9 cellular contexts compared by ENCODE assay signal in the genomic region with DNA sequence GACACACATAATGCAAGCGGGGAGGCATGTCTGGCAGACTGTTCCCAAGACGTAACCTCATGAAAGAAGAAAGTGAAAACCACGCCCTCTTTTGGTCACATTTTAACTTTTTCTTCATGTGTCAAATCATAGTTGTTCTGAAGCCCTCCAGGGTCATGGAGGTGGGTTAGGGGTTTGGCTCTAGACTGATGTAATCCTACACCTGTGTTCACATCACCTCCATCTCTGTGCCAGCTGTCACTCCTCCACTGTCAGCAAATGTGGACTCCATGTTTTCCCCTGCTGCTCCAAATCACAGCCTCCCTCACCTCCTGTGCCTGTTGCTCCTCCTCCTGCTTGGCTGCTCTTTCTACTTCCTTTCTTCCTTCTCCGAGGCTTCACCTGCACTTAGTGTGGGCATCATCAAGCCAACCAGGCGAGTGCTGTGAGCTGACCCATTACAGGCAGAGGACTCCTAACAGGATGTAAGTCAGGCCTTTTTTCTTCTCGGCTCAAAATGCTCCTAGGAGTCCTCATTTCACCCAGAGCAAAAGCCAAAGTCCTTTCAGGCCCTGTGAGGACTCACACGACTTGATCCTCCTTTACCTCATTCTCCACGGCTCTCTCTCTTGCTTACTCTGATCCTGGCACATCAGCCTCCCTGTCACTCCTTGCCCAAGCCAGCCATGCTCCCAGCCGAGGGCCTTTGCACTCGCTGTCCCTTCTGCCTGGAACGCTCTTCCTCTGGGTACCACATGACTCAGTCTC.
A peak's percentile ranks its signal among the peaks of the same experiment; 100 is the strongest.
DNase-seq lines count a peak whose midpoint lies in the region; ATAC-seq and TF ChIP-seq lines count a peak whose summit lies in the region.
"Had no signal": no experiment of that assay in that cellular context is flagged by ENCODE, and none has a peak within 500 bp of the region (broad histone marks: within the 10 kb centered on the region; RNA-seq: fewer than 3 reads in every experiment).

No MANE protein-coding gene starts in this region.

- H3K79me2 ChIP-seq in neural progenitor cell (ENCODE audit: low read depth) = no peaks in the 10 kb centered on the region

- no peaks in the 10 kb centered on the region for H3K9me3 ChIP-seq in neural progenitor cell (ENCODE audit: low read depth)
- no peaks in the 10 kb centered on the region for H3K9me3 ChIP-seq in esophagus squamous epithelium

- DNase-seq in NCI-H2196 (lab: John Stamatoyannopoulos, UW; ENCODE audit: unreplicated experiment) (peak; percentile 23), NCI-H2196 treated with DMSO at 0.1 percent for 48 hours (lab: John Stamatoyannopoulos, UW; ENCODE audit: unreplicated experiment) (no peak), WTC11 (ENCODE audit: low spot score) (no peak), neural progenitor cell (ENCODE audit: low spot score) (peak; percentile 39), esophagus squamous epithelium (lab: John Stamatoyannopoulos, UW) (no peak), GF-D8 (lab: John Stamatoyannopoulos, UW) (no peak)

- no peak overlapping the region for H3K9ac ChIP-seq in neural progenitor cell

- H3K4me3 Mint-ChIP-seq in WTC11 = no peak overlapping the region
- no peak overlapping the region for H3K4me3 Mint-ChIP-seq in neural progenitor cell
- H3K4me3 Mint-ChIP-seq: central memory CD8-positive, alpha-beta T cell had no signal

- WGBS in esophagus squamous epithelium, 2 donors = 72 to 73% methylated on average over 10 to 11 of the region's 11 CpGs

- no peak overlapping the region for H3K27ac ChIP-seq in neural progenitor cell
- H3K27ac ChIP-seq in esophagus squamous epithelium = no peak overlapping the region

- CTCF ChIA-PET in WTC11 (lab: Charles Lee) = interaction anchor here (1.2 kb wide), 1 partner anchor 430 kb away, joined by 3 read pairs; no protein-coding TSS in a partner anchor

- no peak overlapping the region for H3K4me2 ChIP-seq in neural progenitor cell

- H3K36me3 Mint-ChIP-seq in WTC11 = no peaks in the 10 kb centered on the region
- H3K36me3 Mint-ChIP-seq in neural progenitor cell = no peaks in the 10 kb centered on the region

- H4K20me1 ChIP-seq in neural progenitor cell (ENCODE audit: low read depth) = no peaks in the 10 kb centered on the region

- H3K4me1 Mint-ChIP-seq in WTC11 (peaks cover 6% of the 10 kb centered on the region), neural progenitor cell (no peaks in the 10 kb centered on the region)

- no peak for TF ChIP-seq POLR2A in esophagus squamous epithelium (IDR thresholded peaks at IDR 0.05)

- H3K4me3 ChIP-seq in neural progenitor cell (no peak overlapping the region), esophagus squamous epithelium (no peak overlapping the region)

- H3K27me3 ChIP-seq in neural progenitor cell (no peaks in the 10 kb centered on the region), esophagus squamous epithelium (no peaks in the 10 kb centered on the region)

- POLR2A ChIA-PET in WTC11 (lab: Charles Lee) = no interaction called here

- TF ChIP-seq CTCF in WTC11 (IDR thresholded peaks at IDR 0.05) = no peak
- peak; percentile 37 for TF ChIP-seq CTCF in neural progenitor cell (IDR thresholded peaks at IDR 0.05)
- TF ChIP-seq CTCF in esophagus squamous epithelium (IDR thresholded peaks at IDR 0.05) = no peak

- H3F3A ChIP-seq in neural progenitor cell (ENCODE audit: low read depth) = no peaks in the 10 kb centered on the region

- ATAC-seq in HG03432 (IDR thresholded peaks at IDR 0.05; ENCODE audit: unreplicated experiment) = peak; percentile 72
- peak; percentile 82 for ATAC-seq in WTC11
- ATAC-seq in GM18519 (IDR thresholded peaks at IDR 0.05; ENCODE audit: low FRiP score, unreplicated experiment) = no peak

- intact Hi-C loops in esophagus squamous epithelium (cut with DNase I) = no loop called here

- H3K9me3 Mint-ChIP-seq in WTC11 = peaks cover 10% of the 10 kb centered on the region
- no peaks in the 10 kb centered on the region for H3K9me3 Mint-ChIP-seq in neural progenitor cell
- H3K9me3 Mint-ChIP-seq: central memory CD8-positive, alpha-beta T cell had no signal

- peak overlapping the region; percentile 55 for H2AFZ ChIP-seq in neural progenitor cell (replicated peaks)

- H3K27me3 Mint-ChIP-seq in WTC11 (ENCODE audit: low read depth) (no peaks in the 10 kb centered on the region), neural progenitor cell (ENCODE audit: insufficient read depth, low read depth) (peaks cover 2% of the 10 kb centered on the region)

- no peaks in the 10 kb centered on the region for H3K4me1 ChIP-seq in neural progenitor cell
- no peaks in the 10 kb centered on the region for H3K4me1 ChIP-seq in esophagus squamous epithelium

- no peak overlapping the region for H3K27ac Mint-ChIP-seq in WTC11
- H3K27ac Mint-ChIP-seq in neural progenitor cell = no peak overlapping the region

- H3K36me3 ChIP-seq in neural progenitor cell = no peaks in the 10 kb centered on the region
- no peaks in the 10 kb centered on the region for H3K36me3 ChIP-seq in esophagus squamous epithelium

TF ChIP-seq in WTC11, 78 proteins besides CTCF, POLR2A, EP300 and RAD21:
- no peak for TF ChIP-seq TEAD1 (CRISPR knock-in tag; IDR thresholded peaks at IDR 0.05)
- TF ChIP-seq EMX1 (CRISPR knock-in tag; IDR thresholded peaks at IDR 0.05) = no peak
- TF ChIP-seq, protein P1, sequence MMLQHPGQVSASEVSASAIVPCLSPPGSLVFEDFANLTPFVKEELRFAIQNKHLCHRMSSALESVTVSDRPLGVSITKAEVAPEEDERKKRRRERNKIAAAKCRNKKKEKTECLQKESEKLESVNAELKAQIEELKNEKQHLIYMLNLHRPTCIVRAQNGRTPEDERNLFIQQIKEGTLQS (CRISPR knock-in tag; conservative IDR thresholded peaks at IDR 0.05) = no peak
- TF ChIP-seq, protein P2, sequence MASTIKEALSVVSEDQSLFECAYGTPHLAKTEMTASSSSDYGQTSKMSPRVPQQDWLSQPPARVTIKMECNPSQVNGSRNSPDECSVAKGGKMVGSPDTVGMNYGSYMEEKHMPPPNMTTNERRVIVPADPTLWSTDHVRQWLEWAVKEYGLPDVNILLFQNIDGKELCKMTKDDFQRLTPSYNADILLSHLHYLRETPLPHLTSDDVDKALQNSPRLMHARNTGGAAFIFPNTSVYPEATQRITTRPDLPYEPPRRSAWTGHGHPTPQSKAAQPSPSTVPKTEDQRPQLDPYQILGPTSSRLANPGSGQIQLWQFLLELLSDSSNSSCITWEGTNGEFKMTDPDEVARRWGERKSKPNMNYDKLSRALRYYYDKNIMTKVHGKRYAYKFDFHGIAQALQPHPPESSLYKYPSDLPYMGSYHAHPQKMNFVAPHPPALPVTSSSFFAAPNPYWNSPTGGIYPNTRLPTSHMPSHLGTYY (CRISPR knock-in tag; IDR thresholded peaks at IDR 0.05) = no peak
- no peak for TF ChIP-seq NR1H2 (CRISPR knock-in tag; IDR thresholded peaks at IDR 0.05)
- TF ChIP-seq, protein P3, sequence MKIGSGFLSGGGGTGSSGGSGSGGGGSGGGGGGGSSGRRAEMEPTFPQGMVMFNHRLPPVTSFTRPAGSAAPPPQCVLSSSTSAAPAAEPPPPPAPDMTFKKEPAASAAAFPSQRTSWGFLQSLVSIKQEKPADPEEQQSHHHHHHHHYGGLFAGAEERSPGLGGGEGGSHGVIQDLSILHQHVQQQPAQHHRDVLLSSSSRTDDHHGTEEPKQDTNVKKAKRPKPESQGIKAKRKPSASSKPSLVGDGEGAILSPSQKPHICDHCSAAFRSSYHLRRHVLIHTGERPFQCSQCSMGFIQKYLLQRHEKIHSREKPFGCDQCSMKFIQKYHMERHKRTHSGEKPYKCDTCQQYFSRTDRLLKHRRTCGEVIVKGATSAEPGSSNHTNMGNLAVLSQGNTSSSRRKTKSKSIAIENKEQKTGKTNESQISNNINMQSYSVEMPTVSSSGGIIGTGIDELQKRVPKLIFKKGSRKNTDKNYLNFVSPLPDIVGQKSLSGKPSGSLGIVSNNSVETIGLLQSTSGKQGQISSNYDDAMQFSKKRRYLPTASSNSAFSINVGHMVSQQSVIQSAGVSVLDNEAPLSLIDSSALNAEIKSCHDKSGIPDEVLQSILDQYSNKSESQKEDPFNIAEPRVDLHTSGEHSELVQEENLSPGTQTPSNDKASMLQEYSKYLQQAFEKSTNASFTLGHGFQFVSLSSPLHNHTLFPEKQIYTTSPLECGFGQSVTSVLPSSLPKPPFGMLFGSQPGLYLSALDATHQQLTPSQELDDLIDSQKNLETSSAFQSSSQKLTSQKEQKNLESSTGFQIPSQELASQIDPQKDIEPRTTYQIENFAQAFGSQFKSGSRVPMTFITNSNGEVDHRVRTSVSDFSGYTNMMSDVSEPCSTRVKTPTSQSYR (CRISPR knock-in tag; IDR thresholded peaks at IDR 0.05) = no peak
- no peak for TF ChIP-seq HMGA2 (CRISPR knock-in tag; IDR thresholded peaks at IDR 0.05)
- no peak for TF ChIP-seq JUN (CRISPR knock-in tag; IDR thresholded peaks at IDR 0.05)
- no peak for TF ChIP-seq IRF2 (CRISPR knock-in tag; IDR thresholded peaks at IDR 0.05; ENCODE audit: borderline replicate concordance, low read depth)
- TF ChIP-seq, protein P4, sequence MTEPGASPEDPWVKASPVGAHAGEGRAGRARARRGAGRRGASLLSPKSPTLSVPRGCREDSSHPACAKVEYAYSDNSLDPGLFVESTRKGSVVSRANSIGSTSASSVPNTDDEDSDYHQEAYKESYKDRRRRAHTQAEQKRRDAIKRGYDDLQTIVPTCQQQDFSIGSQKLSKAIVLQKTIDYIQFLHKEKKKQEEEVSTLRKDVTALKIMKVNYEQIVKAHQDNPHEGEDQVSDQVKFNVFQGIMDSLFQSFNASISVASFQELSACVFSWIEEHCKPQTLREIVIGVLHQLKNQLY (CRISPR knock-in tag; IDR thresholded peaks at IDR 0.05) = no peak
- TF ChIP-seq ZNF138 (CRISPR knock-in tag; conservative IDR thresholded peaks at IDR 0.05) = no peak

Comparison
In these comparisons a context has a peak if more than half of its experiments do, and no peak if none do; other contexts are left out.
1. DNase-seq: peak in NCI-H2196 (single experiment) and neural progenitor cell (single experiment); none in NCI-H2196 treated with DMSO at 0.1 percent for 48 hours (single experiment), WTC11 (single experiment), esophagus squamous epithelium (single experiment) and GF-D8 (single experiment).